In genomic region chr4:94488667-94489066, GRCh38 we compare ENCODE assay signal across 16 cellular contexts. TPM values are rescaled to one million over a fixed set of nuclear protein-coding genes. Genes with fewer than 3 reads are reported as not detected.
DNase-seq lines count a peak whose midpoint lies in the region; ATAC-seq and TF ChIP-seq lines count a peak whose summit lies in the region.
"Had no signal": no experiment of that assay in that cellular context is flagged by ENCODE, and none has a peak within 500 bp of the region (broad histone marks: within the 10 kb centered on the region; RNA-seq: fewer than 3 reads in every experiment).

No MANE protein-coding gene starts in this region.

- H3K36me3 Mint-ChIP-seq in activated CD8-positive, alpha-beta T cell treated with anti-CD3 and anti-CD28 coated beads, Interleukin-2, amount 10 ng/mL, durations not matched to agents 7 days and 5 days (ENCODE audit: low read depth): no peaks in the 10 kb centered on the region
- H3K36me3 Mint-ChIP-seq: activated naive CD4-positive, alpha-beta T cell treated with anti-CD3 and anti-CD28 coated beads, Interleukin-2, amount 50 U/mL, for 72 hours had no signal

- no peaks in the 10 kb centered on the region for H3K4me1 Mint-ChIP-seq in activated CD8-positive, alpha-beta T cell treated with anti-CD3 and anti-CD28 coated beads, Interleukin-2, amount 10 ng/mL, durations not matched to agents 7 days and 5 days (ENCODE audit: low read depth)

- H3K4me3 ChIP-seq in AG10803 (ENCODE audit: low read length) (no peak overlapping the region), coronary artery (peak overlapping the region; percentile 21)
- H3K4me3 ChIP-seq: transverse colon had no signal

- no peak overlapping the region for H3K27ac Mint-ChIP-seq in activated CD8-positive, alpha-beta T cell treated with anti-CD3 and anti-CD28 coated beads, Interleukin-2, amount 10 ng/mL, durations not matched to agents 7 days and 5 days
- H3K27ac Mint-ChIP-seq: activated CD8-positive, alpha-beta T cell treated with anti-CD3 and anti-CD28 coated beads for 36 hours; activated naive CD4-positive, alpha-beta T cell treated with anti-CD3 and anti-CD28 coated beads, Interleukin-2, amount 50 U/mL, for 72 hours; T-helper 2 cell treated with Interferon-gamma antibody and Interleukin-4, amounts not matched to agents 5 μg/mL and 100 μg/mL, for 36 hours had no signal

- CTCF ChIA-PET in activated CD8-positive, alpha-beta T cell treated with anti-CD3 and anti-CD28 coated beads, Interleukin-2, amount 10 ng/mL, durations not matched to agents 7 days and 5 days (lab: Charles Lee): interaction anchor here (0.7 kb wide), 1 partner anchor 82 kb away, joined by 3 read pairs; no protein-coding TSS in a partner anchor

- no peak for ATAC-seq in activated CD8-positive, alpha-beta T cell treated with anti-CD3 and anti-CD28 coated beads, Interleukin-2, amount 10 ng/mL, durations not matched to agents 7 days and 5 days
- ATAC-seq: activated CD8-positive, alpha-beta T cell treated with anti-CD3 and anti-CD28 coated beads for 36 hours; activated naive CD4-positive, alpha-beta T cell treated with anti-CD3 and anti-CD28 coated beads, Interleukin-2, amount 50 U/mL, for 72 hours had no signal

- peak overlapping the region; percentile 32 to 52 for H3K27ac ChIP-seq in coronary artery

- TF ChIP-seq CTCF in AG10803 (conservative IDR thresholded peaks at IDR 0.05; ENCODE audit: low read length): no peak
- no peak for TF ChIP-seq CTCF in coronary artery (IDR thresholded peaks at IDR 0.05)

- H3K27me3 Mint-ChIP-seq in activated CD8-positive, alpha-beta T cell treated with anti-CD3 and anti-CD28 coated beads, Interleukin-2, amount 10 ng/mL, durations not matched to agents 7 days and 5 days (ENCODE audit: low read depth): no peaks in the 10 kb centered on the region
- H3K27me3 Mint-ChIP-seq: activated CD8-positive, alpha-beta T cell treated with anti-CD3 and anti-CD28 coated beads for 36 hours had no signal

- no peaks in the 10 kb centered on the region for H3K9me3 Mint-ChIP-seq in activated CD8-positive, alpha-beta T cell treated with anti-CD3 and anti-CD28 coated beads, Interleukin-2, amount 10 ng/mL, durations not matched to agents 7 days and 5 days (ENCODE audit: insufficient read depth)
- H3K9me3 Mint-ChIP-seq: activated CD8-positive, alpha-beta T cell treated with anti-CD3 and anti-CD28 coated beads for 36 hours; activated naive CD4-positive, alpha-beta T cell treated with anti-CD3 and anti-CD28 coated beads, Interleukin-2, amount 50 U/mL, for 72 hours; T-helper 2 cell treated with Interferon-gamma antibody and Interleukin-4, amounts not matched to agents 5 μg/mL and 100 μg/mL, for 36 hours had no signal

- DNase-seq in AG10803 (ENCODE audit: low read depth) (peak; percentile 25), NCI-H460 (ENCODE audit: extremely low read depth, low read depth) (peak; percentile 50), coronary artery (ENCODE audit: low spot score) (no peak), iris pigment epithelial cell (ENCODE audit: low read depth) (peak; percentile 85), HUDEP-2 (lab: John Stamatoyannopoulos, UW; ENCODE audit: unreplicated experiment in 76 of 76) (no peak), NCI-H1930 (lab: John Stamatoyannopoulos, UW) (no peak)
- no peak for DNase-seq in activated CD8-positive, alpha-beta T cell treated with anti-CD3 and anti-CD28 coated beads, Interleukin-2, amount 10 ng/mL, durations not matched to agents 7 days and 5 days
- DNase-seq in central memory CD4-positive, alpha-beta T cell: no peak
- DNase-seq: activated CD8-positive, alpha-beta T cell treated with anti-CD3 and anti-CD28 coated beads for 36 hours; BE2C; effector memory CD4-positive, alpha-beta T cell; GDM1; NCI-H1694; transverse colon had no signal

- no peak overlapping the region for H3K4me3 Mint-ChIP-seq in activated CD8-positive, alpha-beta T cell treated with anti-CD3 and anti-CD28 coated beads, Interleukin-2, amount 10 ng/mL, durations not matched to agents 7 days and 5 days
- H3K4me3 Mint-ChIP-seq: activated CD8-positive, alpha-beta T cell treated with anti-CD3 and anti-CD28 coated beads for 36 hours; T-helper 2 cell treated with Interferon-gamma antibody and Interleukin-4, amounts not matched to agents 5 μg/mL and 100 μg/mL, for 36 hours had no signal

- POLR2A ChIA-PET in activated CD8-positive, alpha-beta T cell treated with anti-CD3 and anti-CD28 coated beads, Interleukin-2, amount 10 ng/mL, durations not matched to agents 7 days and 5 days (lab: Charles Lee): no interaction called here

RNA-seq across cellular contexts. Expression of gene PDLIM5, which starts 36.9 kb away (rescaled TPM):
- 252 and 253 TPM in 2 replicates for total RNA-seq in NCI-H460 (2014; rRNA removed; shearing (Covaris generic))
- polyA plus RNA-seq in NCI-H460 (2014; cell fraction: nucleus; rRNA removed): 66.3 and 84.7 TPM in 2 replicates
- total RNA-seq in activated CD8-positive, alpha-beta T cell treated with anti-CD3 and anti-CD28 coated beads, Interleukin-2, amount 10 ng/mL, durations not matched to agents 7 days and 5 days: 10 to 100 TPM; 18.1 to 18.3 TPM

Comparison
In these comparisons a context has a peak if more than half of its experiments do, and no peak if none do; other contexts are left out.
1. DNase-seq: peak in AG10803 (single experiment), NCI-H460 (single experiment) and iris pigment epithelial cell (single experiment); none in coronary artery (single experiment), activated CD8-positive, alpha-beta T cell treated with anti-CD3 and anti-CD28 coated beads, Interleukin-2, amount 10 ng/mL, durations not matched to agents 7 days and 5 days (single experiment), HUDEP-2 (0 of 76), central memory CD4-positive, alpha-beta T cell (single experiment) and NCI-H1930 (0 of 2).
2. RNA of gene PDLIM5, which starts 36.9 kb away (total RNA-seq): 252 to 253 TPM in NCI-H460; 18.1 to 18.3 TPM in activated CD8-positive, alpha-beta T cell treated with anti-CD3 and anti-CD28 coated beads, Interleukin-2, amount 10 ng/mL, durations not matched to agents 7 days and 5 days; every median in the first group is over 10 times any median in the second.